ENCODE assay signal across 17 cellular contexts in genomic region chr5:78975035-78975434, GRCh38. TPM values are rescaled to one million over a fixed set of nuclear protein-coding genes. Genes with fewer than 3 reads are reported as not detected.
DNase-seq lines count a peak whose midpoint lies in the region; ATAC-seq, FAIRE-seq and TF ChIP-seq lines count a peak whose summit lies in the region.
"Had no signal": no experiment of that assay in that cellular context is flagged by ENCODE, and none has a peak within 500 bp of the region (broad histone marks: within the 10 kb centered on the region; RNA-seq: fewer than 3 reads in every experiment).

No MANE protein-coding gene starts in this region.

- H3K27ac ChIP-seq in heart right ventricle (no peak overlapping the region), dorsolateral prefrontal cortex (peak overlapping the region in 32 of 59 donors; percentile 3 to 85 (median 71)), mucosa of rectum (ENCODE audit: low read depth in 2 of 2, low read length in 2 of 2) (peak overlapping the region; percentile 36 to 61), urinary bladder (ENCODE audit: low read depth) (peak overlapping the region; percentile 26)

- 85 to 89% methylated on average over 8 of the region's 8 CpGs for WGBS in heart right ventricle, 2 donors
- WGBS in urinary bladder, result 89% methylated on average over 8 of the region's 8 CpGs

- no peak overlapping the region for H3K4me3 ChIP-seq in heart right ventricle
- H3K4me3 ChIP-seq in dorsolateral prefrontal cortex, result no peak overlapping the region
- H3K4me3 ChIP-seq in mucosa of rectum (ENCODE audit: low read length in 2 of 2), result no peak overlapping the region
- no peak overlapping the region for H3K4me3 ChIP-seq in urinary bladder (ENCODE audit: low read depth, low read length)

- H3K9me3 ChIP-seq in heart right ventricle, result no peaks in the 10 kb centered on the region
- no peaks in the 10 kb centered on the region for H3K9me3 ChIP-seq in mucosa of rectum (ENCODE audit: control insufficient read depth in 2 of 2, low read length in 2 of 2)

- ATAC-seq in heart right ventricle (peak in 5 of 8 donors; percentile 15 to 33 (median 26)), Right ventricle myocardium inferior (no peak), HG03175 (IDR thresholded peaks at IDR 0.05; ENCODE audit: unreplicated experiment) (no peak)

- TF ChIP-seq CTCF in heart right ventricle (IDR thresholded peaks at IDR 0.05) (no peak), dorsolateral prefrontal cortex (IDR thresholded peaks at IDR 0.05 in 54 of 56, conservative IDR thresholded peaks at IDR 0.05 in 2 of 56; ENCODE audit: low read depth in 1 of 56, partially characterized antibody in 56 of 56) (no peak)

- peak overlapping the region in 1 of 2 donors; percentile 0 for H3K9ac ChIP-seq in mucosa of rectum (ENCODE audit: low read depth in 1 of 2, low read length in 2 of 2)

- intact Hi-C loops in heart right ventricle (cut with DNase I), result no loop called here
- intact Hi-C loops in Right ventricle myocardium inferior (cut with DNase I), result no loop called here
- intact Hi-C loops in dorsolateral prefrontal cortex (cut with DNase I), result no loop called here

- no peaks in the 10 kb centered on the region for H3K27me3 ChIP-seq in heart right ventricle
- H3K27me3 ChIP-seq in dorsolateral prefrontal cortex, result no peaks in the 10 kb centered on the region
- H3K27me3 ChIP-seq in mucosa of rectum (ENCODE audit: control insufficient read depth in 2 of 2, insufficient read depth in 2 of 2, low read length in 2 of 2), result no peaks in the 10 kb centered on the region

- DNase-seq in heart right ventricle (no peak), Right ventricle myocardium inferior (ENCODE audit: missing footprints) (no peak), dorsolateral prefrontal cortex (no peak), frontal cortex (ENCODE audit: low spot score in 2 of 2) (no peak), DMS79 (lab: John Stamatoyannopoulos, UW) (no peak)
- DNase-seq: CD8-positive, alpha-beta memory T cell; DND-41; HCEC 1CT; Kasumi-1; NCI-H1105; NCI-H1694 treated with DMSO at 0.1 percent for 48 hours; NCI-H526 treated with DMSO at 0.1 percent for 48 hours; SHP77 had no signal

- H3K4me1 ChIP-seq in heart right ventricle (peaks cover 0 to 32% (median 23%) of the 10 kb centered on the region in 9 donors), mucosa of rectum (ENCODE audit: control insufficient read depth in 2 of 2, insufficient read depth in 2 of 2, low read length in 2 of 2) (peaks cover 32 to 43% of the 10 kb centered on the region in 2 donors), urinary bladder (ENCODE audit: insufficient read depth) (no peaks in the 10 kb centered on the region)

- no peak for FAIRE-seq in frontal cortex (lab: Jason Lieb, UNC)
- FAIRE-seq: RCC 7860 had no signal

- H3K36me3 ChIP-seq in heart right ventricle, result no peaks in the 10 kb centered on the region
- H3K36me3 ChIP-seq in mucosa of rectum (ENCODE audit: control insufficient read depth in 2 of 2, insufficient read depth in 2 of 2, low read length in 2 of 2), result no peaks in the 10 kb centered on the region
- no peaks in the 10 kb centered on the region for H3K36me3 ChIP-seq in urinary bladder (ENCODE audit: insufficient read depth)

RNA-seq across cellular contexts. Expression of gene ARSB, which starts 10.1 kb away (rescaled TPM):
- total RNA-seq in heart right ventricle (10 to 100 TPM; 10.1 to 21.4 (median 14.8) TPM), Right ventricle myocardium inferior (11.9 TPM), dorsolateral prefrontal cortex (10 to 100 TPM in 109 of 120 experiments, 1 to 10 TPM in 11; 8.2 to 18.0 (median 12.7) TPM), urinary bladder (27.0 TPM), frontal cortex (20.4 TPM)
- polyA plus RNA-seq in heart right ventricle (1 to 10 TPM; 1.7 to 3.5 TPM), urinary bladder (7.6 TPM)

Comparison
In these comparisons a context has a peak if more than half of its experiments do, and no peak if none do; other contexts are left out.
1. ATAC-seq: peak in heart right ventricle (5 of 8); none in Right ventricle myocardium inferior (single experiment) and HG03175 (single experiment).
2. H3K27ac ChIP-seq: peak in dorsolateral prefrontal cortex (32 of 59), mucosa of rectum (2 of 2) and urinary bladder (single experiment); none in heart right ventricle (0 of 10).